ENCODE assay signal across 8 cellular contexts in genomic region chr17:3048727-3049471, GRCh38. TPM values are rescaled to one million over a fixed set of nuclear protein-coding genes. Genes with fewer than 3 reads are reported as not detected.
A peak's percentile ranks its signal among the peaks of the same experiment; 100 is the strongest.
DNase-seq lines count a peak whose midpoint lies in the region; ATAC-seq and TF ChIP-seq lines count a peak whose summit lies in the region.

No MANE protein-coding gene starts in this region.

- H3K36me3 ChIP-seq in right atrium auricular region: no peaks in the 10 kb centered on the region
- H3K36me3 ChIP-seq in prostate gland: no peaks in the 10 kb centered on the region
- H3K36me3 ChIP-seq in urinary bladder (ENCODE audit: insufficient read depth): no peaks in the 10 kb centered on the region

- peaks cover 0 to 5% of the 10 kb centered on the region in 2 donors for H3K4me1 ChIP-seq in right atrium auricular region
- H3K4me1 ChIP-seq in prostate gland (replicated peaks): no peaks in the 10 kb centered on the region
- H3K4me1 ChIP-seq in urinary bladder (ENCODE audit: insufficient read depth): no peaks in the 10 kb centered on the region

- H3K27me3 ChIP-seq in right atrium auricular region: no peaks in the 10 kb centered on the region
- H3K27me3 ChIP-seq in prostate gland (replicated peaks; ENCODE audit: insufficient read depth): no peaks in the 10 kb centered on the region

- H3K4me3 ChIP-seq in right atrium auricular region (peak overlapping the region; percentile 58 to 74), prostate gland (peak overlapping the region; percentile 50 to 57), urinary bladder (ENCODE audit: low read depth, low read length) (peak overlapping the region; percentile 38)

- ATAC-seq in HG02763 (IDR thresholded peaks at IDR 0.05; ENCODE audit: unreplicated experiment): peak; percentile 85

- peak; percentile 55 for TF ChIP-seq CTCF in GM12872 (IDR thresholded peaks at IDR 0.05; ENCODE audit: insufficient read depth, low read depth, low read length)
- TF ChIP-seq CTCF in right atrium auricular region (IDR thresholded peaks at IDR 0.05): peak; percentile 75 to 87
- TF ChIP-seq CTCF in prostate gland (IDR thresholded peaks at IDR 0.05): peak; percentile 61 to 92 (median 88)

- TF ChIP-seq POLR2A in prostate gland (IDR thresholded peaks at IDR 0.05): peak; percentile 37

- intact Hi-C loops in prostate gland (cut with DNase I): loop anchor here (10.0 kb wide), 1 partner anchor 596 kb away; no protein-coding TSS in a partner anchor

- WGBS in prostate gland: under 1% methylated on average over 36 of the region's 50 CpGs
- WGBS in urinary bladder: under 1% methylated on average over 50 of the region's 50 CpGs

- peak overlapping the region; percentile 88 for H3K27ac ChIP-seq in angular gyrus (ENCODE audit: low read depth, low read length)
- peak overlapping the region; percentile 59 to 74 for H3K27ac ChIP-seq in right atrium auricular region
- peak overlapping the region; percentile 40 to 50 for H3K27ac ChIP-seq in prostate gland
- H3K27ac ChIP-seq in urinary bladder (ENCODE audit: low read depth): no peak overlapping the region

- H3K9me3 ChIP-seq in right atrium auricular region: peaks cover 0 to 5% of the 10 kb centered on the region in 2 donors
- no peaks in the 10 kb centered on the region for H3K9me3 ChIP-seq in prostate gland

- peak; percentile 89 for DNase-seq in NCI-H1417 treated with DMSO at 0.1 percent for 48 hours (lab: John Stamatoyannopoulos, UW)
- peak; percentile 76 to 97 (median 89) for DNase-seq in T-helper 1 cell
- peak; percentile 98 for DNase-seq in right atrium auricular region (ENCODE audit: low spot score)
- peak; percentile 97 for DNase-seq in prostate gland (ENCODE audit: low spot score)

RNA-seq across cellular contexts. Expression of gene OR1D5, which starts 14.5 kb away (rescaled TPM):
- not detected for total RNA-seq in right atrium auricular region
- not detected for total RNA-seq in prostate gland
- not detected for total RNA-seq in urinary bladder
- not detected for polyA plus RNA-seq in urinary bladder

RNA-seq across cellular contexts. Expression of gene OR1D2, which starts 55.3 kb away (rescaled TPM):
- not detected for total RNA-seq in right atrium auricular region
- total RNA-seq in prostate gland: not detected
- not detected for total RNA-seq in urinary bladder
- not detected for polyA plus RNA-seq in urinary bladder
